In genomic region chr15:40481671-40482070, GRCh38 we compare ENCODE assay signal across 23 cellular contexts. TPM values are rescaled to one million over a fixed set of nuclear protein-coding genes. Genes with fewer than 3 reads are reported as not detected.
DNase-seq lines count a peak whose midpoint lies in the region; ATAC-seq and TF ChIP-seq lines count a peak whose summit lies in the region.
"Had no signal": no experiment of that assay in that cellular context is flagged by ENCODE, and none has a peak within 500 bp of the region (broad histone marks: within the 10 kb centered on the region; RNA-seq: fewer than 3 reads in every experiment).

No MANE protein-coding gene starts in this region.

- DNase-seq in NCI-H524 (lab: John Stamatoyannopoulos, UW) (peak; percentile 12 to 43), NCI-H524 treated with DMSO at 0.1 percent for 48 hours (lab: John Stamatoyannopoulos, UW) (no peak), RWPE2 (ENCODE audit: low spot score) (no peak), retinal pigment epithelial cell (ENCODE audit: low read depth) (peak; percentile 85), coronary artery (ENCODE audit: low spot score) (no peak), chondrocyte (ENCODE audit: low spot score) (no peak)
- DNase-seq: AML-193; C1 segment of cervical spinal cord; CD8-positive, alpha-beta T cell; DND-41; IMR-90; MV-4-11; NCI-H1417; NCI-H187 treated with DMSO at 0.1 percent for 48 hours; NCI-H2107; NCI-H446 treated with DMSO at 0.1 percent for 48 hours; PC-9; SIG-M5 had no signal

- H3K36me3 Mint-ChIP-seq in brain (no peaks in the 10 kb centered on the region), chondrocyte (ENCODE audit: low read depth) (no peaks in the 10 kb centered on the region)
- no peaks in the 10 kb centered on the region for H3K36me3 Mint-ChIP-seq in activated T-helper 17 cell treated with anti-CD3 and anti-CD28 coated beads, Interleukin-2, amount 50 U/mL, for 72 hours (ENCODE audit: low read depth)
- H3K36me3 Mint-ChIP-seq: CD8-positive, alpha-beta T cell had no signal

- H3K27me3 Mint-ChIP-seq in brain (peaks cover 19% of the 10 kb centered on the region), chondrocyte (ENCODE audit: low read depth) (peaks cover 4% of the 10 kb centered on the region)
- no peaks in the 10 kb centered on the region for H3K27me3 Mint-ChIP-seq in activated T-helper 17 cell treated with anti-CD3 and anti-CD28 coated beads, Interleukin-2, amount 50 U/mL, for 72 hours

- peaks cover 26% of the 10 kb centered on the region for H3K4me1 Mint-ChIP-seq in brain
- H3K4me1 Mint-ChIP-seq in activated T-helper 17 cell treated with anti-CD3 and anti-CD28 coated beads, Interleukin-2, amount 50 U/mL, for 72 hours = no peaks in the 10 kb centered on the region
- H3K4me1 Mint-ChIP-seq in chondrocyte (ENCODE audit: low read depth) = no peaks in the 10 kb centered on the region

- H3K27ac ChIP-seq in RWPE2 (ENCODE audit: poor library complexity, severe bottlenecking) (no peak overlapping the region), coronary artery (no peak overlapping the region)
- H3K27ac ChIP-seq: 22Rv1, KMS-11, PC-9, RWPE1 had no signal

- no peaks in the 10 kb centered on the region for H3K27me3 ChIP-seq in RWPE2 (ENCODE audit: insufficient read depth, poor library complexity, severe bottlenecking)

- ATAC-seq in RWPE2 (ENCODE audit: low read depth) = 0 out of 3 replicates have a peak, but pooled peaks have one; percentile 10
- ATAC-seq in activated T-helper 17 cell treated with anti-CD3 and anti-CD28 coated beads, Interleukin-2, amount 50 U/mL, for 72 hours (replicated peaks) = no peak
- ATAC-seq: CD8-positive, alpha-beta T cell had no signal

- H3K9me3 Mint-ChIP-seq in brain (peaks cover 0 to 5% (median 0%) of the 10 kb centered on the region in 5 experiments), chondrocyte (ENCODE audit: low read depth) (no peaks in the 10 kb centered on the region)
- H3K9me3 Mint-ChIP-seq in activated T-helper 17 cell treated with anti-CD3 and anti-CD28 coated beads, Interleukin-2, amount 50 U/mL, for 72 hours = no peaks in the 10 kb centered on the region
- H3K9me3 Mint-ChIP-seq: CD8-positive, alpha-beta T cell had no signal

- TF ChIP-seq CTCF in RWPE2 (IDR thresholded peaks at IDR 0.05; ENCODE audit: poor library complexity, severe bottlenecking) (no peak), brain (conservative IDR thresholded peaks at IDR 0.05) (no peak), retinal pigment epithelial cell (conservative IDR thresholded peaks at IDR 0.05; ENCODE audit: low read depth, low read length) (no peak), coronary artery (IDR thresholded peaks at IDR 0.05) (no peak), chondrocyte (IDR thresholded peaks at IDR 0.05) (no peak)

- H3K27ac Mint-ChIP-seq in brain (peak overlapping the region; percentile 10 to 89 (median 70)), chondrocyte (ENCODE audit: unreplicated experiment) (no peak overlapping the region)
- H3K27ac Mint-ChIP-seq in activated T-helper 17 cell treated with anti-CD3 and anti-CD28 coated beads, Interleukin-2, amount 50 U/mL, for 72 hours = no peak overlapping the region
- H3K27ac Mint-ChIP-seq: CD8-positive, alpha-beta T cell had no signal

- no peaks in the 10 kb centered on the region for H3K9me3 ChIP-seq in RWPE2 (ENCODE audit: severe bottlenecking)

- no peaks in the 10 kb centered on the region for H3K36me3 ChIP-seq in RWPE2 (ENCODE audit: low read depth)

- H3K4me3 ChIP-seq in RWPE2 (ENCODE audit: severe bottlenecking) = no peak overlapping the region
- no peak overlapping the region for H3K4me3 ChIP-seq in retinal pigment epithelial cell (ENCODE audit: low read length)
- H3K4me3 ChIP-seq in coronary artery = no peak overlapping the region
- H3K4me3 ChIP-seq: PC-9 had no signal

- H3K4me1 ChIP-seq in RWPE2 (ENCODE audit: insufficient read depth, poor library complexity, severe bottlenecking) = no peaks in the 10 kb centered on the region

- H3K4me3 Mint-ChIP-seq in brain = peak overlapping the region in 4 of 5 experiments; percentile 25 to 57 (median 43)
- no peak overlapping the region for H3K4me3 Mint-ChIP-seq in activated T-helper 17 cell treated with anti-CD3 and anti-CD28 coated beads, Interleukin-2, amount 50 U/mL, for 72 hours
- no peak overlapping the region for H3K4me3 Mint-ChIP-seq in chondrocyte (ENCODE audit: unreplicated experiment)
- H3K4me3 Mint-ChIP-seq: CD8-positive, alpha-beta T cell had no signal

RNA-seq across cellular contexts. Expression of gene CHST14, which starts 10.9 kb away (rescaled TPM):
- 13.5 TPM for polyA plus RNA-seq in brain (ENCODE audit: insufficient read depth, low read depth, low replicate concordance)
- 10 to 100 TPM in 1 of 2 donors, 1 to 10 TPM in 1; 6.0 to 12.1 TPM for total RNA-seq in activated T-helper 17 cell treated with anti-CD3 and anti-CD28 coated beads, Interleukin-2, amount 50 U/mL, for 72 hours
- 45.4 to 46.2 TPM (median 45.7 TPM) in 3 replicates for total RNA-seq in chondrocyte

RNA-seq across cellular contexts. Expression of gene BAHD1, which starts 40.9 kb away (rescaled TPM):
- 22.4 TPM for polyA plus RNA-seq in brain (ENCODE audit: insufficient read depth, low read depth, low replicate concordance)
- total RNA-seq in activated T-helper 17 cell treated with anti-CD3 and anti-CD28 coated beads, Interleukin-2, amount 50 U/mL, for 72 hours = 10 to 100 TPM; 16.6 to 20.3 TPM
- 24.4 to 26.4 TPM (median 24.8 TPM) in 3 replicates for total RNA-seq in chondrocyte

Comparison
In these comparisons a context has a peak if more than half of its experiments do, and no peak if none do; other contexts are left out.
1. DNase-seq: peak in NCI-H524 (2 of 2) and retinal pigment epithelial cell (single experiment); none in NCI-H524 treated with DMSO at 0.1 percent for 48 hours (single experiment), RWPE2 (single experiment), coronary artery (single experiment) and chondrocyte (single experiment).
2. H3K27ac Mint-ChIP-seq: peak in brain (5 of 5); none in activated T-helper 17 cell treated with anti-CD3 and anti-CD28 coated beads, Interleukin-2, amount 50 U/mL, for 72 hours (single experiment) and chondrocyte (single experiment).
3. H3K4me3 Mint-ChIP-seq: peak in brain (4 of 5); none in activated T-helper 17 cell treated with anti-CD3 and anti-CD28 coated beads, Interleukin-2, amount 50 U/mL, for 72 hours (single experiment) and chondrocyte (single experiment).